ENCODE assay signal across 8 cellular contexts in the genomic region with DNA sequence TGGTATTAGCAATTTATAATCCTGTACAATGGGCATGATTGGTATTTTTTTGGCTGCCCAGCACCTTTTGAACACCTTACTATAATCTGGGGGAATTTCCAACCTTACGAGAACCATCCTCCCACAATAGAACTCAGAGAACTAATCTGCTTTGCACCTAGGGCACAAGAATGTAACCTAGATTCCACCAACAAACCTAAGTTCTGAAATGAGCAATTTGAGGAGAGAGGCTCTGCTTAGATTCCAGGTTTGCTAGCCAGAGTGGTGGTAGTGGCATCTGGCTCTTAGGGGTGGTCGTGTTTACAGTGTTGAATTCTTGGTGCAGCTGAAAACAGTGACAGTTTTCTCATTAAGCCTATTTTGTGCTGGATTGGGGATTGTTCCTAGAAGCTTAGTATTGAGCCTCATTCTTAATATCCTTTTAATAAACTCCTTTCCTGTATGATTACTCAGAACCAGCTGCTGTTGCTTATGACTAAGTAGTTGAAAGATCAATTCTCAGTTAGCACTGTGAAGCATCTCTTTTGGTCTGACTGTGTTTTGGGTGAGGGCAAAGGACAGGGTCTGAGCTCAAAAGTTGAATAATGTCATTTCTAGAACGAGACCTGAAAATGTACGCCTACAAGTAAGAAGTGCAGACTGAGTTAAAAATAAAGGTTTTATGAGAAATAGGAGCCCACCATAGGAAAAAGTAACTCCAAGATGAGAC.
A peak's percentile ranks its signal among the peaks of the same experiment; 100 is the strongest.
DNase-seq lines count a peak whose midpoint lies in the region; ATAC-seq and TF ChIP-seq lines count a peak whose summit lies in the region.
"Had no signal": no experiment of that assay in that cellular context is flagged by ENCODE, and none has a peak within 500 bp of the region (broad histone marks: within the 10 kb centered on the region; RNA-seq: fewer than 3 reads in every experiment).

No MANE protein-coding gene starts in this region.

- H3K4me3 ChIP-seq in foreskin fibroblast (ENCODE audit: low read depth in 1 of 2, low read length in 2 of 2) (no peak overlapping the region), smooth muscle cell (no peak overlapping the region)

- POLR2A ChIA-PET in T-cell (lab: Charles Lee) = interaction anchor here in 1 of 2 donors (0.6 kb wide), 2 partner anchors 10 to 242 kb away, joined by 3 read pairs; no protein-coding TSS in a partner anchor

- H3K36me3 Mint-ChIP-seq in T-cell = peaks cover 45% of the 10 kb centered on the region

- no peaks in the 10 kb centered on the region for H3K4me1 ChIP-seq in smooth muscle cell (ENCODE audit: low read depth)

- H3K4me1 Mint-ChIP-seq in T-cell = no peaks in the 10 kb centered on the region

- DNase-seq in foreskin fibroblast = peak; percentile 30 to 64
- no peak for DNase-seq in RKO (ENCODE audit: low spot score)
- no peak for DNase-seq in smooth muscle cell (lab: John Stamatoyannopoulos, UW; ENCODE audit: unreplicated experiment)
- DNase-seq in T-cell = no peak
- DNase-seq: NCI-H1417 treated with DMSO at 0.1 percent for 48 hours had no signal

- no peak for TF ChIP-seq CTCF in foreskin fibroblast (IDR thresholded peaks at IDR 0.05; ENCODE audit: low read depth, low read length)
- TF ChIP-seq CTCF in smooth muscle cell (IDR thresholded peaks at IDR 0.05; ENCODE audit: borderline replicate concordance, insufficient read depth, poor library complexity, severe bottlenecking) = no peak

- H3K9me3 ChIP-seq in smooth muscle cell (replicated peaks; ENCODE audit: low read depth) = no peaks in the 10 kb centered on the region

- no peak overlapping the region for H3K9ac ChIP-seq in smooth muscle cell (ENCODE audit: low read depth)

- no peaks in the 10 kb centered on the region for H3K27me3 Mint-ChIP-seq in T-cell

- no peak overlapping the region for H3K27ac ChIP-seq in smooth muscle cell (ENCODE audit: low read depth)

- H2AFZ ChIP-seq in smooth muscle cell (ENCODE audit: low read depth) = no peak overlapping the region

- no peak overlapping the region for H3K4me3 Mint-ChIP-seq in T-cell

- CTCF ChIA-PET in T-cell (lab: Charles Lee) = no interaction called here

- no peaks in the 10 kb centered on the region for H3F3A ChIP-seq in smooth muscle cell (ENCODE audit: low read depth)

- H3K27ac Mint-ChIP-seq in T-cell = no peak overlapping the region

- no peaks in the 10 kb centered on the region for H3K79me2 ChIP-seq in smooth muscle cell (ENCODE audit: low read depth)

- peaks cover 0 to 14% (median 2%) of the 10 kb centered on the region in 3 donors for H3K9me3 Mint-ChIP-seq in T-cell

- WGBS in smooth muscle cell (ENCODE audit: low lambda C conversion rate) = 94% methylated on average over 4 of the region's 4 CpGs

- H3K36me3 ChIP-seq in smooth muscle cell (ENCODE audit: low read depth) = no peaks in the 10 kb centered on the region

- ATAC-seq in GM18868 (IDR thresholded peaks at IDR 0.05; ENCODE audit: unreplicated experiment) (peak; percentile 90), GM21576 (IDR thresholded peaks at IDR 0.05; ENCODE audit: unreplicated experiment) (peak; percentile 88), HG03432 (IDR thresholded peaks at IDR 0.05; ENCODE audit: unreplicated experiment) (peak; percentile 90), T-cell (replicated peaks in 1 of 4) (no peak)

- no peak overlapping the region for H3K4me2 ChIP-seq in smooth muscle cell

- no peaks in the 10 kb centered on the region for H4K20me1 ChIP-seq in smooth muscle cell (ENCODE audit: low read depth)

- H3K27me3 ChIP-seq in smooth muscle cell (ENCODE audit: low read depth) = no peaks in the 10 kb centered on the region

Comparison
In these comparisons a context has a peak if more than half of its experiments do, and no peak if none do; other contexts are left out.
1. ATAC-seq: peak in GM18868 (single experiment), GM21576 (single experiment) and HG03432 (single experiment); none in T-cell (0 of 4).
2. DNase-seq: peak in foreskin fibroblast (2 of 2); none in RKO (single experiment), smooth muscle cell (single experiment) and T-cell (0 of 34).